Comparison of ENCODE assay signal across 10 cellular contexts in genomic region chr10:48800283-48800675, GRCh38.
DNase-seq lines count a peak whose midpoint lies in the region; ATAC-seq and TF ChIP-seq lines count a peak whose summit lies in the region.
"Had no signal": no experiment of that assay in that cellular context is flagged by ENCODE, and none has a peak within 500 bp of the region (broad histone marks: within the 10 kb centered on the region; RNA-seq: fewer than 3 reads in every experiment).

No MANE protein-coding gene starts in this region.

- H3K4me1 ChIP-seq in PC-3 (ENCODE audit: insufficient read depth, low read length), result no peaks in the 10 kb centered on the region
- peaks cover 0 to 7% (median 4%) of the 10 kb centered on the region in 3 donors for H3K4me1 ChIP-seq in gastroesophageal sphincter
- peaks cover 9% of the 10 kb centered on the region for H3K4me1 ChIP-seq in suprapubic skin

- H3K9ac ChIP-seq in PC-3 (ENCODE audit: low read length), result no peak overlapping the region

- CTCF ChIA-PET in PC-3 (lab: Charles Lee), result no interaction called here

- H3K27me3 ChIP-seq in PC-3 (ENCODE audit: low read length), result peaks cover 26% of the 10 kb centered on the region
- H3K27me3 ChIP-seq in gastroesophageal sphincter, result no peaks in the 10 kb centered on the region
- H3K27me3 ChIP-seq in suprapubic skin, result no peaks in the 10 kb centered on the region

- H3K79me2 ChIP-seq in PC-3 (ENCODE audit: low read length), result no peaks in the 10 kb centered on the region

- POLR2A ChIA-PET in PC-3 (lab: Charles Lee; ENCODE audit: unreplicated experiment), result no interaction called here

- no peaks in the 10 kb centered on the region for H3K9me2 ChIP-seq in PC-3 (replicated peaks; ENCODE audit: low read length)

- peaks cover 47% of the 10 kb centered on the region for H3K4me1 Mint-ChIP-seq in activated T-cell treated with anti-CD3 and anti-CD28 coated beads, Interleukin-2, amount 50 U/mL, for 24 hours (ENCODE audit: low read depth)

- H3K4me3 Mint-ChIP-seq in activated T-cell treated with anti-CD3 and anti-CD28 coated beads, Interleukin-2, amount 50 U/mL, for 24 hours, result no peak overlapping the region

- peak overlapping the region; percentile 95 for H3K27ac Mint-ChIP-seq in activated T-cell treated with anti-CD3 and anti-CD28 coated beads, Interleukin-2, amount 50 U/mL, for 24 hours

- H3F3A ChIP-seq in PC-3 (ENCODE audit: low read length, unreplicated experiment), result no peaks in the 10 kb centered on the region

- no peak for TF ChIP-seq EP300 in gastroesophageal sphincter (IDR thresholded peaks at IDR 0.05)
- no peak for TF ChIP-seq EP300 in suprapubic skin (IDR thresholded peaks at IDR 0.05)

- TF ChIP-seq POLR2A in gastroesophageal sphincter (IDR thresholded peaks at IDR 0.05) (no peak), suprapubic skin (IDR thresholded peaks at IDR 0.05) (no peak)

- no peaks in the 10 kb centered on the region for H3K27me3 Mint-ChIP-seq in activated T-cell treated with anti-CD3 and anti-CD28 coated beads, Interleukin-2, amount 50 U/mL, for 24 hours

- intact Hi-C loops in PC-3 (cut with micrococcal nuclease), result no loop called here

- H3K36me3 ChIP-seq in PC-3 (ENCODE audit: low read depth, low read length), result no peaks in the 10 kb centered on the region
- H3K36me3 ChIP-seq in gastroesophageal sphincter, result no peaks in the 10 kb centered on the region
- H3K36me3 ChIP-seq in suprapubic skin, result no peaks in the 10 kb centered on the region

- H2AFZ ChIP-seq in PC-3 (ENCODE audit: low read length), result peak overlapping the region; percentile 33; the same call in 1 of the 2 replicates

- no peak for TF ChIP-seq CTCF in PC-3 (conservative IDR thresholded peaks at IDR 0.05; ENCODE audit: low read depth, low read length)
- TF ChIP-seq CTCF in gastroesophageal sphincter (IDR thresholded peaks at IDR 0.05), result no peak
- TF ChIP-seq CTCF in suprapubic skin (IDR thresholded peaks at IDR 0.05), result no peak

- DNase-seq in activated T-cell treated with anti-CD3 and anti-CD28 coated beads, Interleukin-2, amount 50 U/mL, for 24 hours, result no peak
- DNase-seq in activated T-cell treated with anti-CD3 and anti-CD28 coated beads for 4 hours (no peak), PC-3 (no peak), suprapubic skin (ENCODE audit: low spot score in 2 of 2) (no peak), GOT3 (lab: John Stamatoyannopoulos, UW) (no peak), activated gamma-delta T cell (lab: John Stamatoyannopoulos, UW) (no peak), NCI-H345 (lab: John Stamatoyannopoulos, UW) (no peak)
- DNase-seq: H7 had no signal

- no peak for ATAC-seq in PC-3
- ATAC-seq in gastroesophageal sphincter, result peak; percentile 63

- no TSS peak for BruUV-seq in PC-3 (replicated peaks; lab: Mats Ljungman, UMichigan)

- H4K20me1 ChIP-seq in PC-3 (ENCODE audit: low read length), result no peaks in the 10 kb centered on the region

- no peaks in the 10 kb centered on the region for H3K9me3 ChIP-seq in PC-3 (ENCODE audit: low read length)
- H3K9me3 ChIP-seq in gastroesophageal sphincter, result no peaks in the 10 kb centered on the region
- no peaks in the 10 kb centered on the region for H3K9me3 ChIP-seq in suprapubic skin

- H3K4me2 ChIP-seq in PC-3 (ENCODE audit: low read length), result no peak overlapping the region

- H3K36me3 Mint-ChIP-seq in activated T-cell treated with anti-CD3 and anti-CD28 coated beads, Interleukin-2, amount 50 U/mL, for 24 hours (ENCODE audit: low read depth), result no peaks in the 10 kb centered on the region

- no peak overlapping the region for H3K27ac ChIP-seq in PC-3 (ENCODE audit: low read length)
- H3K27ac ChIP-seq in gastroesophageal sphincter, result peak overlapping the region in 2 of 4 donors; percentile 59 to 67
- H3K27ac ChIP-seq in suprapubic skin, result peak overlapping the region; percentile 21
- H3K27ac ChIP-seq: SK-N-MC had no signal

- H3K4me3 ChIP-seq in PC-3 (ENCODE audit: low read length) (no peak overlapping the region), gastroesophageal sphincter (no peak overlapping the region), suprapubic skin (no peak overlapping the region)
- H3K4me3 ChIP-seq: SK-N-MC had no signal

- H3K9me3 Mint-ChIP-seq in activated T-cell treated with anti-CD3 and anti-CD28 coated beads, Interleukin-2, amount 50 U/mL, for 24 hours, result peaks cover 6% of the 10 kb centered on the region

- WGBS in gastroesophageal sphincter (ENCODE audit: low coverage in 1 of 2), 2 donors, result 36 to 67% methylated on average over 2 of the region's 2 CpGs
- whole genome bisulfite sequencing in suprapubic skin, result 61% methylated on average over 2 of the region's 2 CpGs
